Comparison of ENCODE assay signal across 19 cellular contexts in the genomic region with DNA sequence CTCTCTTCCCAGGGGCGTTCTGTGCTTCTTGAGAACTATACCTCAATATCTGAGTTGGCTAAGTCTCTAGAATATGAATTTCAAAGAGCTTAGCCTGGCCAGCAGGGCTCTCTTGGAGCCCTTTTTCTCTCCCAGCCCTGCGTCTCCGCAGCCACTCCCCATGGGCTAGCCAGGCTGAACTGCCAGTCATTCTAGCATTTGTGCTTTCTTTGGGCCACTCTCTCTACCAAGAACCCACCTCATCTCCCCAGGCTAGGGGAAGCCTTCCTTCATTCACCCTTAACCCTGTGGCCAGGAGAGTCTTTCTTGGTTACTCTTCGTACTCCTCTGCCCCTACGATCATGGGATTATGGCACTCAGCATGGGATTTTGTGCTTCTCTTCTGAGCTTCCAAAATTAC. TPM values are rescaled to one million over a fixed set of nuclear protein-coding genes. Genes with fewer than 3 reads are reported as not detected.
DNase-seq lines count a peak whose midpoint lies in the region; ATAC-seq and TF ChIP-seq lines count a peak whose summit lies in the region.
"Had no signal": no experiment of that assay in that cellular context is flagged by ENCODE, and none has a peak within 500 bp of the region (broad histone marks: within the 10 kb centered on the region; RNA-seq: fewer than 3 reads in every experiment).

No MANE protein-coding gene starts in this region.

- no peaks in the 10 kb centered on the region for H3K9me2 ChIP-seq in OCI-LY1 (ENCODE audit: low read depth, low read length)

- DNase-seq in activated naive CD4-positive, alpha-beta T cell treated with anti-CD3 and anti-CD28 coated beads for 36 hours: no peak
- DNase-seq in activated naive CD4-positive, alpha-beta T cell (lab: John Stamatoyannopoulos, UW): no peak
- DNase-seq in progenitor cell of endocrine pancreas (ENCODE audit: low spot score, unreplicated experiment) (no peak), middle frontal gyrus (ENCODE audit: extremely low spot score, low spot score) (no peak)
- DNase-seq: DMS 273 treated with DMSO at 0.1 percent for 48 hours, esophagus squamous epithelium, hypothalamus, left lung, NCI-H187 treated with DMSO at 0.1 percent for 48 hours, NCI-H524, substantia nigra had no signal

- no peak overlapping the region for H2AFZ ChIP-seq in OCI-LY1 (ENCODE audit: low read length)

- H3K36me3 Mint-ChIP-seq in activated naive CD4-positive, alpha-beta T cell treated with anti-CD3 and anti-CD28 coated beads for 36 hours (ENCODE audit: low read depth): peaks cover 5% of the 10 kb centered on the region
- H3K36me3 Mint-ChIP-seq in brain (no peaks in the 10 kb centered on the region), progenitor cell of endocrine pancreas (ENCODE audit: insufficient read depth) (no peaks in the 10 kb centered on the region)
- no peaks in the 10 kb centered on the region for H3K36me3 Mint-ChIP-seq in stimulated activated memory B cell treated with anti-CD40 and anti-IgM and Interleukin-4, amounts not matched to agents 10 μg/mL and 1 μg/mL and 100 μg/mL, for 72 hours

- peaks cover 99% of the 10 kb centered on the region for H3K4me1 ChIP-seq in OCI-LY1 (ENCODE audit: insufficient read depth, low read length, severe bottlenecking)
- H3K4me1 ChIP-seq: HAP-1 had no signal

- H3K36me3 ChIP-seq in OCI-LY1 (ENCODE audit: insufficient read depth, low read length): no peaks in the 10 kb centered on the region
- H3K36me3 ChIP-seq: esophagus squamous epithelium, HAP-1, left lung had no signal

- intact Hi-C loops in activated naive CD4-positive, alpha-beta T cell treated with anti-CD3 and anti-CD28 coated beads for 36 hours (cut with micrococcal nuclease): loop anchor here (1.0 to 10.0 kb wide), 7 partner anchors 21 to 738 kb away; a partner anchor contains a TSS

- H3K4me3 ChIP-seq in OCI-LY1 (ENCODE audit: low read depth, low read length, poor library complexity, severe bottlenecking): peak overlapping the region; percentile 62
- H3K4me3 ChIP-seq: esophagus squamous epithelium, HAP-1, left lung had no signal

- no peaks in the 10 kb centered on the region for H3K9me3 ChIP-seq in OCI-LY1 (ENCODE audit: low read length)
- H3K9me3 ChIP-seq: esophagus squamous epithelium, HAP-1, left lung had no signal

- H3K27ac ChIP-seq in OCI-LY1 (ENCODE audit: low read depth, low read length, poor library complexity, severe bottlenecking): peak overlapping the region; percentile 96
- H3K27ac ChIP-seq: left lung had no signal

- H3K27me3 Mint-ChIP-seq in activated naive CD4-positive, alpha-beta T cell treated with anti-CD3 and anti-CD28 coated beads for 36 hours (ENCODE audit: low read depth): no peaks in the 10 kb centered on the region
- H3K27me3 Mint-ChIP-seq in brain: no peaks in the 10 kb centered on the region
- no peaks in the 10 kb centered on the region for H3K27me3 Mint-ChIP-seq in stimulated activated memory B cell treated with anti-CD40 and anti-IgM and Interleukin-4, amounts not matched to agents 10 μg/mL and 1 μg/mL and 100 μg/mL, for 72 hours
- peaks cover 37% of the 10 kb centered on the region for H3K27me3 Mint-ChIP-seq in progenitor cell of endocrine pancreas

- H3K9ac ChIP-seq in OCI-LY1 (ENCODE audit: low read length): peak overlapping the region; percentile 92

- H3K4me1 Mint-ChIP-seq in activated naive CD4-positive, alpha-beta T cell treated with anti-CD3 and anti-CD28 coated beads for 36 hours (ENCODE audit: low read depth): peaks cover 65% of the 10 kb centered on the region
- peaks cover 70% of the 10 kb centered on the region for H3K4me1 Mint-ChIP-seq in brain
- H3K4me1 Mint-ChIP-seq in stimulated activated memory B cell treated with anti-CD40 and anti-IgM and Interleukin-4, amounts not matched to agents 10 μg/mL and 1 μg/mL and 100 μg/mL, for 72 hours: peaks cover 69% of the 10 kb centered on the region
- H3K4me1 Mint-ChIP-seq in progenitor cell of endocrine pancreas (ENCODE audit: low read depth): peaks cover 32% of the 10 kb centered on the region

- H3K4me2 ChIP-seq in OCI-LY1 (ENCODE audit: low read length): peak overlapping the region; percentile 86

- TF ChIP-seq CTCF in OCI-LY1 (IDR thresholded peaks at IDR 0.05; ENCODE audit: low read length): no peak
- no peak for TF ChIP-seq CTCF in brain (conservative IDR thresholded peaks at IDR 0.05)
- TF ChIP-seq CTCF in progenitor cell of endocrine pancreas (IDR thresholded peaks at IDR 0.05; ENCODE audit: unreplicated experiment): no peak

- no peak for ATAC-seq in stimulated activated memory B cell treated with anti-CD40 and anti-IgM and Interleukin-4, amounts not matched to agents 10 μg/mL and 1 μg/mL and 100 μg/mL, for 72 hours
- ATAC-seq in HG03175 (IDR thresholded peaks at IDR 0.05; ENCODE audit: unreplicated experiment): no peak
- ATAC-seq: left lung, sciatic nerve had no signal

- peak overlapping the region; percentile 52 for H3K4me3 Mint-ChIP-seq in activated naive CD4-positive, alpha-beta T cell treated with anti-CD3 and anti-CD28 coated beads for 36 hours
- peak overlapping the region in 3 of 5 experiments; percentile 6 to 47 (median 26) for H3K4me3 Mint-ChIP-seq in brain
- no peak overlapping the region for H3K4me3 Mint-ChIP-seq in stimulated activated memory B cell treated with anti-CD40 and anti-IgM and Interleukin-4, amounts not matched to agents 10 μg/mL and 1 μg/mL and 100 μg/mL, for 72 hours
- no peak overlapping the region for H3K4me3 Mint-ChIP-seq in progenitor cell of endocrine pancreas (ENCODE audit: low read depth)
- H3K4me3 Mint-ChIP-seq: neural crest cell had no signal

- H3K27me3 ChIP-seq in OCI-LY1 (ENCODE audit: insufficient read depth, low read length): no peaks in the 10 kb centered on the region
- H3K27me3 ChIP-seq: left lung had no signal

- H3K79me2 ChIP-seq in OCI-LY1 (ENCODE audit: insufficient read depth, low read length): no peaks in the 10 kb centered on the region

- H4K20me1 ChIP-seq in OCI-LY1 (ENCODE audit: insufficient read depth, low read length): no peaks in the 10 kb centered on the region

- CTCF ChIA-PET in activated naive CD4-positive, alpha-beta T cell treated with anti-CD3 and anti-CD28 coated beads for 36 hours (lab: Charles Lee): interaction anchor here (1.0 to 7.9 kb wide), 8 partner anchors 8 to 89 kb away, joined by 3 to 58 read pairs (median 4); a partner anchor contains a TSS

- H3K27ac Mint-ChIP-seq in activated naive CD4-positive, alpha-beta T cell treated with anti-CD3 and anti-CD28 coated beads for 36 hours: peak overlapping the region; percentile 95
- H3K27ac Mint-ChIP-seq in brain (peak overlapping the region in 4 of 5 experiments; percentile 64 to 94 (median 82)), progenitor cell of endocrine pancreas (no peak overlapping the region)
- H3K27ac Mint-ChIP-seq in stimulated activated memory B cell treated with anti-CD40 and anti-IgM and Interleukin-4, amounts not matched to agents 10 μg/mL and 1 μg/mL and 100 μg/mL, for 72 hours: peak overlapping the region; percentile 67

- no peaks in the 10 kb centered on the region for H3K9me3 Mint-ChIP-seq in activated naive CD4-positive, alpha-beta T cell treated with anti-CD3 and anti-CD28 coated beads for 36 hours
- no peaks in the 10 kb centered on the region for H3K9me3 Mint-ChIP-seq in brain
- no peaks in the 10 kb centered on the region for H3K9me3 Mint-ChIP-seq in stimulated activated memory B cell treated with anti-CD40 and anti-IgM and Interleukin-4, amounts not matched to agents 10 μg/mL and 1 μg/mL and 100 μg/mL, for 72 hours
- no peaks in the 10 kb centered on the region for H3K9me3 Mint-ChIP-seq in progenitor cell of endocrine pancreas (ENCODE audit: low read depth)
- H3K9me3 Mint-ChIP-seq: neural crest cell had no signal

- H3F3A ChIP-seq in OCI-LY1 (ENCODE audit: insufficient read depth, low read length): peaks cover 24% of the 10 kb centered on the region

RNA-seq across cellular contexts. Expression of a gene that starts 18.2 kb away (rescaled TPM):
- 10 to 100 TPM; 27.8 to 28.7 TPM for total RNA-seq in activated naive CD4-positive, alpha-beta T cell treated with anti-CD3 and anti-CD28 coated beads for 36 hours
- polyA plus RNA-seq in brain (ENCODE audit: insufficient read depth, low read depth, low replicate concordance): 31.4 TPM
- total RNA-seq in progenitor cell of endocrine pancreas: 3.7 and 4.6 TPM in 2 replicates
- total RNA-seq: M059J had no signal

Comparison
In these comparisons a context has a peak if more than half of its experiments do, and no peak if none do; other contexts are left out.
1. H3K4me3 Mint-ChIP-seq: peak in activated naive CD4-positive, alpha-beta T cell treated with anti-CD3 and anti-CD28 coated beads for 36 hours (single experiment) and brain (3 of 5); none in stimulated activated memory B cell treated with anti-CD40 and anti-IgM and Interleukin-4, amounts not matched to agents 10 μg/mL and 1 μg/mL and 100 μg/mL, for 72 hours (single experiment) and progenitor cell of endocrine pancreas (single experiment).